In the genomic region with DNA sequence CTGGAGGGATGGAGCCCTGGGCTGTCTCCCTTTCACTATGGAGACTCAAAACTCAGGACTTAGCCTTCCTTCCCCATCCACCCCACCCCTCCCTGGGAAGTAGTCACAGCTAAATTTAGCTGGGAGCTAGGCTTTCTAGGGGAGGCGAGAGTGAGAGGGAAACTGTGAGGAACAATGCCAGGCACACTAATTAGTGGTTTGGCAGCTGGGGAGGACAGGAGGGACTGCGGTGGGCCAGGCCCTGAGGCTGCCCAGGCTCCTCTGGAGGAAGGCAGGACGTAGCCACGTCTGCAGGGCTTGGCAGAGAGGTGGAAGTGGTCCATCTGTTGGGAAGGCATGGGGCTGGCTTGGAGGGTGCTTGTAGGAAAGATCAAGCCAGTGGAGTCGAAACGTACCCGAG, we compare ENCODE assay signal across 14 cellular contexts.
DNase-seq lines count a peak whose midpoint lies in the region; ATAC-seq lines count a peak whose summit lies in the region.
"Had no signal": no experiment of that assay in that cellular context is flagged by ENCODE, and none has a peak within 500 bp of the region (broad histone marks: within the 10 kb centered on the region; RNA-seq: fewer than 3 reads in every experiment).

No MANE protein-coding gene starts in this region.

- no peaks in the 10 kb centered on the region for H3K9me3 ChIP-seq in adipocyte (ENCODE audit: control insufficient read depth, low read length)
- H3K9me3 ChIP-seq in right cardiac atrium (ENCODE audit: control insufficient read depth, low read length), result no peaks in the 10 kb centered on the region

- intact Hi-C loops in right cardiac atrium (cut with DNase I), result no loop called here

- DNase-seq in AG08396 (ENCODE audit: low spot score) (peak; percentile 26), EH (ENCODE audit: low read depth) (peak; percentile 76), adipocyte (ENCODE audit: low read depth) (peak; percentile 42), right cardiac atrium (no peak), NCI-H2196 (lab: John Stamatoyannopoulos, UW; ENCODE audit: unreplicated experiment) (no peak), CD1c-positive myeloid dendritic cell (ENCODE audit: extremely low spot score) (no peak)
- no peak for DNase-seq in stimulated activated CD4-positive, alpha-beta T cell treated with anti-CD3 and anti-CD28 coated beads, Interleukin-12 subunit alpha, Interleukin-12 subunit beta, amount 100 ng/mL, for 4 hours
- DNase-seq: activated effector memory CD4-positive, alpha-beta T cell treated with Interleukin-2 at 50 U/mL for 16 hours; DMS153; NCI-H2171; SHP77; stimulated activated CD4-positive, alpha-beta T cell treated with anti-CD3 and anti-CD28 coated beads, Interleukin-2, amount 100 ng/mL, for 24 hours had no signal

- H3K36me3 ChIP-seq in adipocyte (ENCODE audit: control insufficient read depth, insufficient read depth, low read length, severe bottlenecking), result no peaks in the 10 kb centered on the region

- WGBS in right cardiac atrium, result 31% methylated on average over 7 of the region's 7 CpGs

- H3K9ac ChIP-seq in adipocyte (ENCODE audit: low read length), result peak overlapping the region; percentile 12

- no peak overlapping the region for H3K4me3 ChIP-seq in adipocyte (ENCODE audit: low read length)
- H3K4me3 ChIP-seq in right cardiac atrium (ENCODE audit: low read length), result no peak overlapping the region
- H3K4me3 ChIP-seq: coronary artery had no signal

- H3K4me1 ChIP-seq in adipocyte (ENCODE audit: control insufficient read depth, insufficient read depth, low read length), result peaks cover 24% of the 10 kb centered on the region
- H3K4me1 ChIP-seq in right cardiac atrium (ENCODE audit: control insufficient read depth, insufficient read depth, low read length), result peaks cover 8% of the 10 kb centered on the region

- ATAC-seq in right cardiac atrium, result peak; percentile 48 to 50
- no peak for ATAC-seq in GM19328 (IDR thresholded peaks at IDR 0.05; ENCODE audit: unreplicated experiment)

- H3K27ac ChIP-seq in right cardiac atrium (ENCODE audit: low read length), result peak overlapping the region; percentile 30

- H3K27me3 ChIP-seq in adipocyte (replicated peaks; ENCODE audit: control insufficient read depth, insufficient read depth, low read length) (no peaks in the 10 kb centered on the region), right cardiac atrium (ENCODE audit: control insufficient read depth, insufficient read depth) (no peaks in the 10 kb centered on the region)

Comparison
In these comparisons a context has a peak if more than half of its experiments do, and no peak if none do; other contexts are left out.
1. DNase-seq: peak in AG08396 (single experiment), EH (single experiment) and adipocyte (single experiment); none in right cardiac atrium (0 of 3), stimulated activated CD4-positive, alpha-beta T cell treated with anti-CD3 and anti-CD28 coated beads, Interleukin-12 subunit alpha, Interleukin-12 subunit beta, amount 100 ng/mL, for 4 hours (single experiment), NCI-H2196 (single experiment) and CD1c-positive myeloid dendritic cell (single experiment).